15 cellular contexts compared by ENCODE assay signal in genomic region chr18:22871809-22872525, GRCh38.
DNase-seq lines count a peak whose midpoint lies in the region; ATAC-seq and TF ChIP-seq lines count a peak whose summit lies in the region.
"Had no signal": no experiment of that assay in that cellular context is flagged by ENCODE, and none has a peak within 500 bp of the region (broad histone marks: within the 10 kb centered on the region; RNA-seq: fewer than 3 reads in every experiment).

No MANE protein-coding gene starts in this region.

- H3K36me3 ChIP-seq in effector memory CD4-positive, alpha-beta T cell (ENCODE audit: control insufficient read depth, insufficient read depth, low read length) = no peaks in the 10 kb centered on the region
- H3K36me3 ChIP-seq in transverse colon = no peaks in the 10 kb centered on the region

- ATAC-seq in HG03460 (IDR thresholded peaks at IDR 0.05; ENCODE audit: unreplicated experiment) = no peak

- no peaks in the 10 kb centered on the region for H3K9me3 ChIP-seq in effector memory CD4-positive, alpha-beta T cell (ENCODE audit: control insufficient read depth, low read length)
- no peaks in the 10 kb centered on the region for H3K9me3 ChIP-seq in transverse colon

- no peaks in the 10 kb centered on the region for H3K27me3 ChIP-seq in effector memory CD4-positive, alpha-beta T cell (replicated peaks; ENCODE audit: control insufficient read depth, insufficient read depth, low read length, poor library complexity, severe bottlenecking)
- no peaks in the 10 kb centered on the region for H3K27me3 ChIP-seq in transverse colon

- TF ChIP-seq CTCF in fibroblast of mammary gland (conservative IDR thresholded peaks at IDR 0.05; ENCODE audit: control insufficient read depth, insufficient read depth, low read depth, low read length) = no peak
- TF ChIP-seq CTCF in transverse colon (IDR thresholded peaks at IDR 0.05) = no peak

- WGBS in transverse colon (ENCODE audit: low coverage in 1 of 2), 2 donors = 92% methylated on average over 1 of the region's 1 CpG; no CpG with 5 or more reads in 1 of the 2 donors

- intact Hi-C loops in transverse colon (cut with DNase I; ENCODE audit: low total_unique reads) = no loop called here

- no peak overlapping the region for H3K27ac ChIP-seq in effector memory CD4-positive, alpha-beta T cell (ENCODE audit: insufficient read depth, low read length, poor library complexity, severe bottlenecking)
- H3K27ac ChIP-seq in transverse colon = no peak overlapping the region

- H3K4me1 ChIP-seq in effector memory CD4-positive, alpha-beta T cell (ENCODE audit: control insufficient read depth, insufficient read depth, low read length, poor library complexity, severe bottlenecking) = no peaks in the 10 kb centered on the region
- peaks cover 0 to 8% (median 3%) of the 10 kb centered on the region in 4 donors for H3K4me1 ChIP-seq in transverse colon

- no peak for TF ChIP-seq EP300 in transverse colon (IDR thresholded peaks at IDR 0.05; ENCODE audit: low read depth)

- DNase-seq in NCI-H2196 (lab: John Stamatoyannopoulos, UW; ENCODE audit: unreplicated experiment) = peak; percentile 11
- no peak for DNase-seq in NCI-H2196 treated with DMSO at 0.1 percent for 48 hours (lab: John Stamatoyannopoulos, UW; ENCODE audit: unreplicated experiment)
- peak; percentile 64 for DNase-seq in RPMI8226
- DNase-seq in fibroblast of mammary gland (ENCODE audit: low read depth) = peak; percentile 37
- DNase-seq in skeletal muscle cell (ENCODE audit: low read depth) = peak; percentile 15
- no peak for DNase-seq in effector memory CD4-positive, alpha-beta T cell
- no peak for DNase-seq in transverse colon
- DNase-seq: 8988T; activated CD4-positive, alpha-beta T cell treated with anti-CD3 and anti-CD28 coated beads for 48 hours; activated naive CD4-positive, alpha-beta T cell treated with anti-CD3 and anti-CD28 coated beads, Interleukin-2, amount 10 ng/mL, durations not matched to agents 7 days and 5 days; NCI-H2171; Right ventricle myocardium superior; stimulated activated CD4-positive, alpha-beta T cell treated with anti-CD3 and anti-CD28 coated beads, Interleukin-12 subunit alpha, Interleukin-12 subunit beta, amount 100 ng/mL, for 4 hours; stimulated activated CD8-positive, alpha-beta memory T cell treated with anti-CD3 and anti-CD28 coated beads, Interleukin-4, amount 100 ng/mL, for 48 hours had no signal

- TF ChIP-seq POLR2A in transverse colon (IDR thresholded peaks at IDR 0.05) = no peak

- in situ Hi-C loops in transverse colon (cut with MboI; ENCODE audit: low pct_ligation_motif_present in 1 of 4, low pct_unique_long_range_greater_than_20kb in 1 of 4, low sequenced_read_pairs in 3 of 4) = no loop called here

- H3K4me3 ChIP-seq in fibroblast of mammary gland (ENCODE audit: control insufficient read depth, low read depth, low read length) (no peak overlapping the region), skeletal muscle cell (ENCODE audit: low read depth, low read length) (no peak overlapping the region), transverse colon (no peak overlapping the region)
- H3K4me3 ChIP-seq in effector memory CD4-positive, alpha-beta T cell (ENCODE audit: insufficient read depth, low read depth, low read length, poor library complexity, severe bottlenecking) = no peak overlapping the region

Comparison
In these comparisons a context has a peak if more than half of its experiments do, and no peak if none do; other contexts are left out.
1. DNase-seq: peak in NCI-H2196 (single experiment), RPMI8226 (single experiment), fibroblast of mammary gland (single experiment) and skeletal muscle cell (single experiment); none in NCI-H2196 treated with DMSO at 0.1 percent for 48 hours (single experiment), effector memory CD4-positive, alpha-beta T cell (0 of 3) and transverse colon (single experiment).